ENCODE assay signal across 1 cellular context in genomic region chr1:176119549-176119948, GRCh38.
A peak's percentile ranks its signal among the peaks of the same experiment; 100 is the strongest.
TF ChIP-seq lines count a peak whose summit lies in the region.

No MANE protein-coding gene starts in this region.

TF ChIP-seq in HepG2, 621 proteins besides CTCF, POLR2A, EP300 and RAD21 (continued from another document):
- TF ChIP-seq RARA (CRISPR knock-in tag; IDR thresholded peaks at IDR 0.05): no peak
- no peak for TF ChIP-seq ZNF12 (CRISPR knock-in tag; IDR thresholded peaks at IDR 0.05)
- no peak for TF ChIP-seq ZNF674 (CRISPR knock-in tag; IDR thresholded peaks at IDR 0.05; ENCODE audit: low read depth)
- TF ChIP-seq STAG1 (CRISPR knock-in tag; IDR thresholded peaks at IDR 0.05): peak; percentile 58
- TF ChIP-seq ZNF607 (CRISPR knock-in tag; IDR thresholded peaks at IDR 0.05; ENCODE audit: borderline replicate concordance): no peak
- no peak for TF ChIP-seq KAT7 (CRISPR knock-in tag; IDR thresholded peaks at IDR 0.05; ENCODE audit: borderline replicate concordance)
- no peak for TF ChIP-seq NRL (CRISPR knock-in tag; IDR thresholded peaks at IDR 0.05; ENCODE audit: borderline replicate concordance)
- TF ChIP-seq SIX4 (CRISPR knock-in tag; IDR thresholded peaks at IDR 0.05): no peak
- TF ChIP-seq SMC3 (IDR thresholded peaks at IDR 0.05; ENCODE audit: low read length): peak; percentile 42; the same call in 1 of the 2 replicates
- no peak for TF ChIP-seq ZNF280D (CRISPR knock-in tag; IDR thresholded peaks at IDR 0.05)
- no peak for TF ChIP-seq GATAD1 (CRISPR knock-in tag; IDR thresholded peaks at IDR 0.05)
- no peak for TF ChIP-seq KLF12 (CRISPR knock-in tag; IDR thresholded peaks at IDR 0.05; ENCODE audit: borderline replicate concordance)
- no peak for TF ChIP-seq CSRNP2 (CRISPR knock-in tag; conservative IDR thresholded peaks at IDR 0.05; ENCODE audit: low read depth)
TF ChIP-seq in HepG2: peak in this region for 3.
